Comparison of ENCODE assay signal across 1 cellular context in genomic region chr1:157328120-157328519, GRCh38.
A peak's percentile ranks its signal among the peaks of the same experiment; 100 is the strongest.
TF ChIP-seq lines count a peak whose summit lies in the region.
"Not testable (repeated sequence)": the region's sequence is repeated elsewhere in the genome, so short reads cannot be mapped to it uniquely, and the experiment has no call there.

No MANE protein-coding gene starts in this region.

TF ChIP-seq in K562, 482 proteins besides CTCF, POLR2A, EP300 and RAD21 (continued from another document):
- peak in 1 of 2 experiments; percentile 50; a peak in 1 of 4 replicates for TF ChIP-seq ZNF639 (CRISPR knock-in tag; conservative IDR thresholded peaks at IDR 0.05 in 1 of 2, IDR thresholded peaks at IDR 0.05 in 1 of 2)
- peak; percentile 66; the same call in 1 of the 2 replicates for TF ChIP-seq ILK (tag; IDR thresholded peaks at IDR 0.05; ENCODE audit: borderline replicate concordance, low read depth)
- peak; percentile 75; the same call in 1 of the 2 replicates for TF ChIP-seq IRF9 (tag; IDR thresholded peaks at IDR 0.05)
- not testable (repeated sequence) for TF ChIP-seq PBX2 (CRISPR knock-in tag; IDR thresholded peaks at IDR 0.05; ENCODE audit: low read depth)
- 0 out of 2 replicates have a peak, but pooled peaks have one; percentile 42 for TF ChIP-seq PBX2 (tag; conservative IDR thresholded peaks at IDR 0.05; ENCODE audit: low read depth)
- 0 out of 2 replicates have a peak, but pooled peaks have one; percentile 45 for TF ChIP-seq TCFL5 (CRISPR knock-in tag; conservative IDR thresholded peaks at IDR 0.05)
- peak; percentile 95 for TF ChIP-seq CREB3 (tag; conservative IDR thresholded peaks at IDR 0.05; ENCODE audit: low read depth)
- TF ChIP-seq NFE2L1 (tag; IDR thresholded peaks at IDR 0.05; ENCODE audit: borderline replicate concordance, low read depth) = peak; percentile 44; the same call in 1 of the 2 replicates
- peak; percentile 75 for TF ChIP-seq SMAD3 (CRISPR knock-in tag; conservative IDR thresholded peaks at IDR 0.05)
- peak; percentile 94 for TF ChIP-seq DMBX1 (CRISPR knock-in tag; IDR thresholded peaks at IDR 0.05; ENCODE audit: borderline replicate concordance)
- peak; percentile 68; the same call in 1 of the 2 replicates for TF ChIP-seq ZNF41 (CRISPR knock-in tag; conservative IDR thresholded peaks at IDR 0.05)
- peak; percentile 96 for TF ChIP-seq DDX20 (tag; IDR thresholded peaks at IDR 0.05; ENCODE audit: low read depth)
- peak; percentile 83; the same call in 1 of the 2 replicates for TF ChIP-seq ZNF668 (CRISPR knock-in tag; IDR thresholded peaks at IDR 0.05)
- TF ChIP-seq ZNF592 (IDR thresholded peaks at IDR 0.05) = peak; percentile 98
- peak; percentile 80 for TF ChIP-seq HINFP (tag; conservative IDR thresholded peaks at IDR 0.05; ENCODE audit: low read depth)
- TF ChIP-seq PTTG1 (tag; IDR thresholded peaks at IDR 0.05; ENCODE audit: low read depth) = peak; percentile 90
- peak; percentile 52; the same call in 1 of the 2 replicates for TF ChIP-seq CXXC5 (CRISPR knock-in tag; IDR thresholded peaks at IDR 0.05)
- TF ChIP-seq ZNF311 (CRISPR knock-in tag; IDR thresholded peaks at IDR 0.05) = peak; percentile 73; the same call in 1 of the 2 replicates
- TF ChIP-seq ZBTB17 (CRISPR knock-in tag; IDR thresholded peaks at IDR 0.05) = peak; percentile 57; the same call in 1 of the 2 replicates
- peak; percentile 85 for TF ChIP-seq MEF2D (tag; conservative IDR thresholded peaks at IDR 0.05; ENCODE audit: low read depth)
- peak; percentile 77; the same call in 1 of the 2 replicates for TF ChIP-seq MECOM (CRISPR knock-in tag; IDR thresholded peaks at IDR 0.05)
- TF ChIP-seq ZNF79 (CRISPR knock-in tag; IDR thresholded peaks at IDR 0.05; ENCODE audit: low read depth) = peak; percentile 33; the same call in 1 of the 2 replicates
- TF ChIP-seq TAF7 (tag; IDR thresholded peaks at IDR 0.05) = peak; percentile 67
- TF ChIP-seq ZNF644 (tag; IDR thresholded peaks at IDR 0.05; ENCODE audit: low read depth) = peak; percentile 85
